ENCODE assay signal across 35 cellular contexts in genomic region chr18:23043803-23044376, GRCh38.
DNase-seq lines count a peak whose midpoint lies in the region; ATAC-seq, FAIRE-seq and TF ChIP-seq lines count a peak whose summit lies in the region.
"Had no signal": no experiment of that assay in that cellular context is flagged by ENCODE, and none has a peak within 500 bp of the region (broad histone marks: within the 10 kb centered on the region; RNA-seq: fewer than 3 reads in every experiment).

No MANE protein-coding gene starts in this region.

- no peaks in the 10 kb centered on the region for H3K36me3 ChIP-seq in HepG2 (replicated peaks in 1 of 2; ENCODE audit: control insufficient read depth in 1 of 2, insufficient read depth in 2 of 2, low read length in 2 of 2)
- no peaks in the 10 kb centered on the region for H3K36me3 ChIP-seq in right lobe of liver
- no peaks in the 10 kb centered on the region for H3K36me3 ChIP-seq in K562 (ENCODE audit: control insufficient read depth, insufficient read depth, low read length)
- H3K36me3 ChIP-seq: BE2C; BLaER1; BLaER1 treated with 17β-estradiol and CSF1 and Interleukin-3, amounts not matched to agents 10 nM and 100 nM had no signal

- no peak for DNase-seq in activated naive CD4-positive, alpha-beta T cell treated with anti-CD3 and anti-CD28 coated beads, Interleukin-2, amount 10 ng/mL, durations not matched to agents 7 days and 5 days
- DNase-seq in activated naive CD4-positive, alpha-beta T cell treated with anti-CD3 and anti-CD28 coated beads, Interleukin-2, amount 50 U/mL, for 16 hours: no peak
- DNase-seq in HepG2 (ENCODE audit: low spot score): no peak
- no peak for DNase-seq in right lobe of liver
- DNase-seq in K562 (ENCODE audit: extremely low read depth in 1 of 4, low spot score in 3 of 4): peak in 1 of 4 experiments; percentile 20
- no peak for DNase-seq in NAMALWA (ENCODE audit: low spot score)
- DNase-seq: 8988T; ACHN; AML-193; BE2C; C1 segment of cervical spinal cord; Caco-2; Calu3; CD4-positive, alpha-beta memory T cell; CD4-positive, alpha-beta T cell; CD4-positive, CD25-positive, alpha-beta regulatory T cell; CD8-positive, alpha-beta memory T cell; CD8-positive, alpha-beta T cell; COR-L47; DMS 273 treated with DMSO at 0.1 percent for 48 hours; DMS153; DMS53; DMS79; DMS79 treated with DMSO at 0.1 percent for 48 hours; DND-41; EL had no signal

- 0 out of 2 replicates have a peak overlapping the region, but pooled peaks have one; percentile 7 for H3K4me2 ChIP-seq in HepG2 (ENCODE audit: low read depth, low read length)
- peak overlapping the region; percentile 50 for H3K4me2 ChIP-seq in K562 (ENCODE audit: insufficient read depth, low read length)
- H3K4me2 ChIP-seq: A549; BLaER1; BLaER1 treated with 17β-estradiol and CSF1 and Interleukin-3, amounts not matched to agents 10 nM and 100 nM had no signal

- BruUV-seq in HepG2 (replicated peaks; lab: Mats Ljungman, UMichigan) (no TSS peak), K562 (replicated peaks; lab: Mats Ljungman, UMichigan) (no TSS peak)

- no peaks in the 10 kb centered on the region for H3K9me3 ChIP-seq in HepG2 (ENCODE audit: low read length)
- no peaks in the 10 kb centered on the region for H3K9me3 ChIP-seq in right lobe of liver
- no peaks in the 10 kb centered on the region for H3K9me3 ChIP-seq in K562 (replicated peaks; ENCODE audit: control insufficient read depth, insufficient read depth, low read depth, low read length)
- H3K9me3 ChIP-seq: A549, BE2C, BLaER1, Caco-2 had no signal

- H3K27me3 ChIP-seq in HepG2 (ENCODE audit: control insufficient read depth in 1 of 2, insufficient read depth in 2 of 2, low read length in 2 of 2): peaks cover 0 to 1% of the 10 kb centered on the region in 2 experiments; a peak in 1 of 5 replicates
- H3K27me3 ChIP-seq in right lobe of liver: no peaks in the 10 kb centered on the region
- H3K27me3 ChIP-seq in K562 (ENCODE audit: control insufficient read depth in 2 of 2, insufficient read depth in 2 of 2, low read length in 2 of 2): peaks cover 4% of the 10 kb centered on the region in 2 experiments; a peak in 4 of 5 replicates
- H3K27me3 ChIP-seq: BE2C; BLaER1; BLaER1 treated with 17β-estradiol and CSF1 and Interleukin-3, amounts not matched to agents 10 nM and 100 nM had no signal

- no peak overlapping the region for H3K4me3 Mint-ChIP-seq in activated naive CD4-positive, alpha-beta T cell treated with anti-CD3 and anti-CD28 coated beads, Interleukin-2, amount 10 ng/mL, durations not matched to agents 7 days and 5 days
- H3K4me3 Mint-ChIP-seq: B cell; CD14-positive monocyte; CD4-positive, alpha-beta memory T cell; CD4-positive, alpha-beta T cell; CD4-positive, CD25-positive, alpha-beta regulatory T cell; CD8-positive, alpha-beta memory T cell; CD8-positive, alpha-beta T cell had no signal

- TF ChIP-seq POLR2A in HepG2 (IDR thresholded peaks at IDR 0.05; ENCODE audit: insufficient read depth in 1 of 2, low read depth in 2 of 2, low read length in 2 of 2) (no peak), right lobe of liver (IDR thresholded peaks at IDR 0.05) (no peak), K562 (conservative IDR thresholded peaks at IDR 0.05) (no peak)

- H3K4me1 ChIP-seq in HepG2 (ENCODE audit: insufficient read depth, low read length) (no peaks in the 10 kb centered on the region), right lobe of liver (no peaks in the 10 kb centered on the region), K562 (replicated peaks in 1 of 2; ENCODE audit: control insufficient read depth in 2 of 2, insufficient read depth in 2 of 2, low read length in 2 of 2) (no peaks in the 10 kb centered on the region)
- H3K4me1 ChIP-seq: BE2C; BLaER1; BLaER1 treated with 17β-estradiol and CSF1 and Interleukin-3, amounts not matched to agents 10 nM and 100 nM; Caco-2 had no signal

- WGBS in HepG2 (ENCODE audit: low lambda C conversion rate): 37% methylated on average over 7 of the region's 7 CpGs
- 82% methylated on average over 4 of the region's 7 CpGs for WGBS in right lobe of liver (ENCODE audit: insufficient coverage, low coverage, low lambda C conversion rate, missing lambda C conversion rate)
- 9% methylated on average over 7 of the region's 7 CpGs for WGBS in K562 (ENCODE audit: insufficient coverage, low coverage, missing lambda C conversion rate)

- H3K4me1 Mint-ChIP-seq in activated naive CD4-positive, alpha-beta T cell treated with anti-CD3 and anti-CD28 coated beads, Interleukin-2, amount 10 ng/mL, durations not matched to agents 7 days and 5 days: no peaks in the 10 kb centered on the region
- H3K4me1 Mint-ChIP-seq: B cell; CD14-positive monocyte; CD8-positive, alpha-beta memory T cell had no signal

- no peaks in the 10 kb centered on the region for H3K79me2 ChIP-seq in HepG2 (ENCODE audit: insufficient read depth, low read length)
- H3K79me2 ChIP-seq in K562 (ENCODE audit: control insufficient read depth, insufficient read depth, low read length): no peaks in the 10 kb centered on the region

- H3K4me3 ChIP-seq in HepG2 (replicated peaks in 1 of 3; ENCODE audit: insufficient read depth in 1 of 3, low read depth in 2 of 3, low read length in 3 of 3) (no peak overlapping the region), right lobe of liver (no peak overlapping the region), K562 (no peak overlapping the region)
- H3K4me3 ChIP-seq: A549; BLaER1; BLaER1 treated with 17β-estradiol and CSF1 and Interleukin-3, amounts not matched to agents 10 nM and 100 nM had no signal

- TF ChIP-seq EP300 in HepG2 (IDR thresholded peaks at IDR 0.05; ENCODE audit: low read depth in 2 of 2, low read length in 2 of 2): no peak
- no peak for TF ChIP-seq EP300 in HepG2 (CRISPR knock-in tag; IDR thresholded peaks at IDR 0.05; ENCODE audit: borderline replicate concordance)
- TF ChIP-seq EP300 in K562 (IDR thresholded peaks at IDR 0.05; ENCODE audit: low read length): no peak

- H3K9me3 Mint-ChIP-seq in activated naive CD4-positive, alpha-beta T cell treated with anti-CD3 and anti-CD28 coated beads, Interleukin-2, amount 10 ng/mL, durations not matched to agents 7 days and 5 days: peaks cover 4% of the 10 kb centered on the region
- H3K9me3 Mint-ChIP-seq: CD4-positive, alpha-beta T cell; CD8-positive, alpha-beta T cell had no signal

- in situ Hi-C loops in HepG2 (cut with HindIII; ENCODE audit: extremely low pct_ligation_motif_present, low pct_unique_long_range_greater_than_20kb) (no loop called here), K562 (cut with MboI) (no loop called here)

- TF ChIP-seq CTCF in HepG2 (CRISPR knock-in tag; IDR thresholded peaks at IDR 0.05) (no peak), right lobe of liver (IDR thresholded peaks at IDR 0.05) (no peak), K562 (IDR thresholded peaks at IDR 0.05 in 2 of 3, conservative IDR thresholded peaks at IDR 0.05 in 1 of 3; ENCODE audit: insufficient read depth in 2 of 3, low read depth in 1 of 3, low read length in 3 of 3) (no peak)

- TF ChIP-seq RAD21 in HepG2 (CRISPR knock-in tag; IDR thresholded peaks at IDR 0.05): no peak
- TF ChIP-seq RAD21 in K562 (CRISPR knock-in tag; conservative IDR thresholded peaks at IDR 0.05 in 1 of 2, IDR thresholded peaks at IDR 0.05 in 1 of 2): no peak

- H3K27ac Mint-ChIP-seq in activated naive CD4-positive, alpha-beta T cell treated with anti-CD3 and anti-CD28 coated beads, Interleukin-2, amount 10 ng/mL, durations not matched to agents 7 days and 5 days: peak overlapping the region; percentile 43
- H3K27ac Mint-ChIP-seq: B cell; CD4-positive, alpha-beta memory T cell; CD4-positive, alpha-beta T cell; CD8-positive, alpha-beta memory T cell; CD8-positive, alpha-beta T cell had no signal

- ATAC-seq in HepG2: no peak
- ATAC-seq in right lobe of liver: no peak
- ATAC-seq in K562: peak; percentile 88
- ATAC-seq: A549; CD8-positive, alpha-beta T cell had no signal

- FAIRE-seq in HepG2 (lab: Jason Lieb, UNC): no peak
- FAIRE-seq in K562 (lab: Jason Lieb, UNC): no peak
- FAIRE-seq: A204.1, A549, D721Med had no signal

- H3K9ac ChIP-seq in HepG2 (ENCODE audit: insufficient read depth, low read depth, low read length) (no peak overlapping the region), K562 (ENCODE audit: insufficient read depth in 1 of 2, low read depth in 2 of 2, low read length in 2 of 2) (no peak overlapping the region)
- H3K9ac ChIP-seq: BLaER1; BLaER1 treated with 17β-estradiol and CSF1 and Interleukin-3, amounts not matched to agents 10 nM and 100 nM had no signal

- no peaks in the 10 kb centered on the region for H4K20me1 ChIP-seq in HepG2 (ENCODE audit: insufficient read depth, low read length)
- H4K20me1 ChIP-seq in K562 (replicated peaks; ENCODE audit: control insufficient read depth, insufficient read depth, low read length): no peaks in the 10 kb centered on the region
- H4K20me1 ChIP-seq: BLaER1; BLaER1 treated with 17β-estradiol and CSF1 and Interleukin-3, amounts not matched to agents 10 nM and 100 nM had no signal

- peaks cover 20% of the 10 kb centered on the region for H3K27me3 Mint-ChIP-seq in activated naive CD4-positive, alpha-beta T cell treated with anti-CD3 and anti-CD28 coated beads, Interleukin-2, amount 10 ng/mL, durations not matched to agents 7 days and 5 days
- H3K27me3 Mint-ChIP-seq: CD4-positive, alpha-beta T cell had no signal

- POLR2A ChIA-PET in HepG2 (lab: Yijun Ruan, JAX): no interaction called here
- POLR2A ChIA-PET in K562 (lab: Yijun Ruan, JAX): interaction anchor here (1.0 to 1.1 kb wide), 2 partner anchors 86 to 111 kb away, joined by 3 read pairs; partner anchors contain the start of gene RBBP8

- H3K36me3 Mint-ChIP-seq in activated naive CD4-positive, alpha-beta T cell treated with anti-CD3 and anti-CD28 coated beads, Interleukin-2, amount 10 ng/mL, durations not matched to agents 7 days and 5 days: no peaks in the 10 kb centered on the region
- H3K36me3 Mint-ChIP-seq: CD14-positive monocyte; CD4-positive, alpha-beta memory T cell; CD4-positive, CD25-positive, alpha-beta regulatory T cell; CD8-positive, alpha-beta T cell had no signal

- intact Hi-C loops in HepG2 (cut with micrococcal nuclease; ENCODE audit: unreplicated experiment) (no loop called here), right lobe of liver (cut with DNase I) (no loop called here), K562 (cut with micrococcal nuclease) (loop anchor here (10.0 kb wide), 1 partner anchor 461 kb away; the partner anchor contains the start of gene RMC1)

- H2AFZ ChIP-seq in HepG2 (ENCODE audit: low read length) (no peak overlapping the region), K562 (ENCODE audit: low read depth, low read length) (peak overlapping the region; percentile 74)

- H3K27ac ChIP-seq in HepG2 (ENCODE audit: extremely low read length, insufficient read depth, low read length) (no peak overlapping the region), right lobe of liver (no peak overlapping the region), K562 (ENCODE audit: extremely low read depth, low read depth, low read length) (no peak overlapping the region)
- H3K27ac ChIP-seq: 22Rv1; A549; BLaER1; BLaER1 treated with 17β-estradiol and CSF1 and Interleukin-3, amounts not matched to agents 10 nM and 100 nM; C4-2B had no signal

- CTCF ChIA-PET in activated naive CD4-positive, alpha-beta T cell treated with anti-CD3 and anti-CD28 coated beads, Interleukin-2, amount 10 ng/mL, durations not matched to agents 7 days and 5 days (lab: Charles Lee): no interaction called here
- CTCF ChIA-PET in HepG2 (lab: Yijun Ruan, JAX; ENCODE audit: low intra/inter-chr PET ratio, low total read pairs): no interaction called here
- CTCF ChIA-PET in K562 (lab: Yijun Ruan, JAX; ENCODE audit: low intra/inter-chr PET ratio): no interaction called here

- no peaks in the 10 kb centered on the region for H3K9me1 ChIP-seq in K562 (ENCODE audit: control insufficient read depth, insufficient read depth, low read length)
